ENCODE assay signal across 10 cellular contexts in genomic region chr19:37313335-37313627, GRCh38. TPM values are rescaled to one million over a fixed set of nuclear protein-coding genes. Genes with fewer than 3 reads are reported as not detected.
DNase-seq lines count a peak whose midpoint lies in the region; ATAC-seq and TF ChIP-seq lines count a peak whose summit lies in the region.
"Had no signal": no experiment of that assay in that cellular context is flagged by ENCODE, and none has a peak within 500 bp of the region (broad histone marks: within the 10 kb centered on the region; RNA-seq: fewer than 3 reads in every experiment).

No MANE protein-coding gene starts in this region.

- H3K27ac Mint-ChIP-seq in MCF 10A (ENCODE audit: low read depth, unreplicated experiment), result no peak overlapping the region
- H3K27ac Mint-ChIP-seq in activated CD8-positive, alpha-beta T cell treated with anti-CD3 and anti-CD28 coated beads, Interleukin-2, amount 10 ng/mL, durations not matched to agents 7 days and 5 days, result peak overlapping the region; percentile 60
- no peak overlapping the region for H3K27ac Mint-ChIP-seq in memory B cell

- ATAC-seq in activated CD8-positive, alpha-beta T cell treated with anti-CD3 and anti-CD28 coated beads, Interleukin-2, amount 10 ng/mL, durations not matched to agents 7 days and 5 days, result no peak
- no peak for ATAC-seq in memory B cell (ENCODE audit: low read depth)

- H3K27ac ChIP-seq in breast epithelium (peak overlapping the region; percentile 48 to 79), suprapubic skin (no peak overlapping the region)
- H3K27ac ChIP-seq: neutrophil had no signal

- POLR2A ChIA-PET in MCF 10A (lab: Yijun Ruan, JAX), result no interaction called here
- POLR2A ChIA-PET in activated CD8-positive, alpha-beta T cell treated with anti-CD3 and anti-CD28 coated beads, Interleukin-2, amount 10 ng/mL, durations not matched to agents 7 days and 5 days (lab: Charles Lee), result no interaction called here

- no peaks in the 10 kb centered on the region for H3K4me1 Mint-ChIP-seq in MCF 10A (ENCODE audit: insufficient read depth, unreplicated experiment)
- H3K4me1 Mint-ChIP-seq in activated CD8-positive, alpha-beta T cell treated with anti-CD3 and anti-CD28 coated beads, Interleukin-2, amount 10 ng/mL, durations not matched to agents 7 days and 5 days (ENCODE audit: low read depth), result peaks cover 22% of the 10 kb centered on the region
- H3K4me1 Mint-ChIP-seq in memory B cell, result peaks cover 12% of the 10 kb centered on the region

- H3K27me3 ChIP-seq in breast epithelium (no peaks in the 10 kb centered on the region), suprapubic skin (no peaks in the 10 kb centered on the region)
- H3K27me3 ChIP-seq: MG63 had no signal

- no peak overlapping the region for H3K4me3 Mint-ChIP-seq in MCF 10A (ENCODE audit: unreplicated experiment)
- peak overlapping the region; percentile 74 for H3K4me3 Mint-ChIP-seq in activated CD8-positive, alpha-beta T cell treated with anti-CD3 and anti-CD28 coated beads, Interleukin-2, amount 10 ng/mL, durations not matched to agents 7 days and 5 days
- H3K4me3 Mint-ChIP-seq in memory B cell, result peak overlapping the region; percentile 46

- TF ChIP-seq POLR2A in breast epithelium (IDR thresholded peaks at IDR 0.05) (no peak), suprapubic skin (IDR thresholded peaks at IDR 0.05) (no peak)

- H3K9me3 Mint-ChIP-seq in MCF 10A (ENCODE audit: unreplicated experiment) (no peaks in the 10 kb centered on the region), memory B cell (peaks cover 7% of the 10 kb centered on the region)
- H3K9me3 Mint-ChIP-seq in activated CD8-positive, alpha-beta T cell treated with anti-CD3 and anti-CD28 coated beads, Interleukin-2, amount 10 ng/mL, durations not matched to agents 7 days and 5 days (ENCODE audit: insufficient read depth), result peaks cover 21% of the 10 kb centered on the region

- 91% methylated on average over 1 of the region's 1 CpG for WGBS in suprapubic skin

- DNase-seq in breast epithelium (ENCODE audit: low spot score in 2 of 2) (no peak), MCF 10A (ENCODE audit: unreplicated experiment) (no peak), memory B cell (ENCODE audit: low spot score in 2 of 2) (no peak), suprapubic skin (ENCODE audit: low spot score in 2 of 2) (no peak), epidermal melanocyte (ENCODE audit: insufficient read length, low spot score) (no peak), NCI-H1048 (lab: John Stamatoyannopoulos, UW) (no peak), NOMO-1 treated with DMSO at 0.1 percent for 48 hours (lab: John Stamatoyannopoulos, UW; ENCODE audit: unreplicated experiment) (no peak)
- no peak for DNase-seq in activated CD8-positive, alpha-beta T cell treated with anti-CD3 and anti-CD28 coated beads, Interleukin-2, amount 10 ng/mL, durations not matched to agents 7 days and 5 days

- intact Hi-C loops in breast epithelium (cut with DNase I; ENCODE audit: low total_unique reads), result no loop called here
- intact Hi-C loops in MCF 10A (cut with micrococcal nuclease), result no loop called here

- no peak for TF ChIP-seq CTCF in breast epithelium (IDR thresholded peaks at IDR 0.05)
- TF ChIP-seq CTCF in MCF 10A (IDR thresholded peaks at IDR 0.05; ENCODE audit: unreplicated experiment), result no peak
- no peak for TF ChIP-seq CTCF in suprapubic skin (IDR thresholded peaks at IDR 0.05)

- H3K9me3 ChIP-seq in breast epithelium, result no peaks in the 10 kb centered on the region
- H3K9me3 ChIP-seq in suprapubic skin, result no peaks in the 10 kb centered on the region

- H3K4me1 ChIP-seq in breast epithelium (no peaks in the 10 kb centered on the region), suprapubic skin (peaks cover 15% of the 10 kb centered on the region)

- no TSS peak for BruUV-seq in MCF 10A (replicated peaks; lab: Mats Ljungman, UMichigan)

- no peaks in the 10 kb centered on the region for H3K27me3 Mint-ChIP-seq in MCF 10A (ENCODE audit: insufficient read depth, unreplicated experiment)
- peaks cover 2% of the 10 kb centered on the region for H3K27me3 Mint-ChIP-seq in activated CD8-positive, alpha-beta T cell treated with anti-CD3 and anti-CD28 coated beads, Interleukin-2, amount 10 ng/mL, durations not matched to agents 7 days and 5 days (ENCODE audit: low read depth)
- peaks cover 9% of the 10 kb centered on the region for H3K27me3 Mint-ChIP-seq in memory B cell

- TF ChIP-seq EP300 in suprapubic skin (IDR thresholded peaks at IDR 0.05), result no peak

- H3K36me3 Mint-ChIP-seq in MCF 10A (ENCODE audit: insufficient read depth, unreplicated experiment) (no peaks in the 10 kb centered on the region), memory B cell (peaks cover 4% of the 10 kb centered on the region)
- H3K36me3 Mint-ChIP-seq in activated CD8-positive, alpha-beta T cell treated with anti-CD3 and anti-CD28 coated beads, Interleukin-2, amount 10 ng/mL, durations not matched to agents 7 days and 5 days (ENCODE audit: low read depth), result peaks cover 14% of the 10 kb centered on the region

- H3K36me3 ChIP-seq in breast epithelium, result no peaks in the 10 kb centered on the region
- H3K36me3 ChIP-seq in suprapubic skin, result no peaks in the 10 kb centered on the region
- H3K36me3 ChIP-seq: neutrophil had no signal

- CTCF ChIA-PET in MCF 10A (lab: Yijun Ruan, JAX), result no interaction called here
- CTCF ChIA-PET in activated CD8-positive, alpha-beta T cell treated with anti-CD3 and anti-CD28 coated beads, Interleukin-2, amount 10 ng/mL, durations not matched to agents 7 days and 5 days (lab: Charles Lee), result no interaction called here

- H3K4me3 ChIP-seq in breast epithelium (peak overlapping the region in 2 of 3 donors; percentile 49 to 59), suprapubic skin (peak overlapping the region; percentile 44)
- H3K4me3 ChIP-seq: MG63 had no signal

RNA-seq across cellular contexts. Expression of gene ZNF527, which starts 57.6 kb away (rescaled TPM):
- total RNA-seq in breast epithelium (10 to 100 TPM in 1 of 3 donors, 1 to 10 TPM in 2; 6.7 to 14.2 (median 9.5) TPM), MCF 10A (2022) (4.3 and 5.0 TPM in 2 replicates), suprapubic skin (10 to 100 TPM in 1 of 4 donors, 1 to 10 TPM in 3; 2.9 to 10.5 (median 5.6) TPM)
- 1 to 10 TPM; 6.5 to 6.7 TPM for total RNA-seq in activated CD8-positive, alpha-beta T cell treated with anti-CD3 and anti-CD28 coated beads, Interleukin-2, amount 10 ng/mL, durations not matched to agents 7 days and 5 days
